In the genomic region with DNA sequence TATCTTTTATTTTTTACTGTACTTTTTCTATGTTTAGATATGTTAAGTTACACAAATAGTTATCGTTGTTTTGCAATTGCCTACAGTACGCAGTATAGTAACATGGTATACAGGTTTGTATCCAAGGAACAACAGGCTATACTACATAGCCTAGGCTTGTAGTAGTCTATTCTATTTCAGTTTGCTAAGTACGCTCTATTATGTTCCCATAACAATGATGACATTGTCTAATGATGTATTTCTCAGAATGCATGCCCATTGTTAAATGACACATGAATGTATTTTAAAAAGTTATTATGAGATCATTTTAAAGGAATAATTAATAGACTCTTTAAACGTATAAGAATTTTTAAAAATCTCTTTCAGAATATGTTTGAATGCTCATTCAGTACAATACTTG, we compare ENCODE assay signal across 15 cellular contexts.
"Had no signal": no experiment of that assay in that cellular context is flagged by ENCODE, and none has a peak within 500 bp of the region (broad histone marks: within the 10 kb centered on the region; RNA-seq: fewer than 3 reads in every experiment).

No MANE protein-coding gene starts in this region.

- H3K36me3 ChIP-seq: esophagus muscularis mucosa, tibial artery, upper lobe of left lung, uterus had no signal

- H2AFZ ChIP-seq: hepatocyte had no signal

- H3K9me3 ChIP-seq: esophagus muscularis mucosa, tibial artery, upper lobe of left lung, uterus had no signal

- DNase-seq: effector memory CD8-positive, alpha-beta T cell; head of caudate nucleus; mammary epithelial cell; natural killer cell; right cardiac atrium; small intestine; stimulated activated CD4-positive, alpha-beta T cell treated with anti-CD3 and anti-CD28 coated beads, Interleukin-2, amount 100 ng/mL, for 48 hours; stimulated activated naive CD4-positive, alpha-beta T cell treated with Interleukin-2 at 50 U/mL for 16 hours; tibial artery; upper lobe of left lung; uterus had no signal

- ATAC-seq: effector memory CD8-positive, alpha-beta T cell; left lobe of liver; natural killer cell; right cardiac atrium had no signal

- H3K4me2 ChIP-seq: hepatocyte had no signal

- H3K79me2 ChIP-seq: hepatocyte had no signal

- H3K4me1 ChIP-seq: esophagus muscularis mucosa, tibial artery, upper lobe of left lung, uterus had no signal

- H3K27ac ChIP-seq: epithelial cell of prostate, esophagus muscularis mucosa, hepatocyte, tibial artery, upper lobe of left lung, uterus had no signal

- H3K4me3 ChIP-seq: esophagus muscularis mucosa, hepatocyte, tibial artery, upper lobe of left lung, uterus had no signal
